8 cellular contexts compared by ENCODE assay signal in genomic region chr12:49068879-49069506, GRCh38. TPM values are rescaled to one million over a fixed set of nuclear protein-coding genes. Genes with fewer than 3 reads are reported as not detected.
A peak's percentile ranks its signal among the peaks of the same experiment; 100 is the strongest.
DNase-seq lines count a peak whose midpoint lies in the region; ATAC-seq and TF ChIP-seq lines count a peak whose summit lies in the region.

No MANE protein-coding gene starts in this region.

- H3K9me3 ChIP-seq in iPS-18c (ENCODE audit: control insufficient read depth, insufficient read depth, low read length) (no peaks in the 10 kb centered on the region), suprapubic skin (no peaks in the 10 kb centered on the region)

- no peaks in the 10 kb centered on the region for H3K36me3 ChIP-seq in suprapubic skin

- no peak for ATAC-seq in activated CD4-positive, alpha-beta T cell treated with anti-CD3 and anti-CD28 coated beads for 36 hours
- ATAC-seq in GM19455 (IDR thresholded peaks at IDR 0.05; ENCODE audit: unreplicated experiment), result no peak
- ATAC-seq in HG02798 (IDR thresholded peaks at IDR 0.05; ENCODE audit: poor library complexity, unreplicated experiment), result no peak

- POLR2A ChIA-PET in activated CD4-positive, alpha-beta T cell treated with anti-CD3 and anti-CD28 coated beads for 36 hours (lab: Charles Lee), result interaction anchor here (0.5 to 1.6 kb wide), 7 partner anchors 10 to 254 kb away, joined by 3 to 18 read pairs (median 4); partner anchors contain the start of genes LMBR1L, TROAP, TUBA1A and TUBA1B
- POLR2A ChIA-PET in activated CD4-positive, alpha-beta memory T cell treated with anti-CD3 and anti-CD28 coated beads for 36 hours (lab: Charles Lee), result interaction anchor here (0.5 to 2.0 kb wide), 10 partner anchors 9 to 196 kb away, joined by 3 to 30 read pairs (median 4); partner anchors contain the start of genes LMBR1L, TUBA1A and TUBA1B

- H3K27me3 ChIP-seq in suprapubic skin, result no peaks in the 10 kb centered on the region

- no peak for TF ChIP-seq POLR2A in suprapubic skin (IDR thresholded peaks at IDR 0.05)

- 11% methylated on average over 21 of the region's 21 CpGs for WGBS in suprapubic skin

- peak overlapping the region; percentile 94 for H3K4me3 Mint-ChIP-seq in activated CD4-positive, alpha-beta T cell treated with anti-CD3 and anti-CD28 coated beads for 36 hours
- H3K4me3 Mint-ChIP-seq in activated CD4-positive, alpha-beta memory T cell treated with anti-CD3 and anti-CD28 coated beads for 36 hours, result peak overlapping the region; percentile 98

- no peak for DNase-seq in activated CD4-positive, alpha-beta T cell treated with anti-CD3 and anti-CD28 coated beads for 36 hours
- DNase-seq in activated CD4-positive, alpha-beta T cell treated with anti-CD3 and anti-CD28 coated beads for 1 hour, result no peak
- no peak for DNase-seq in activated CD4-positive, alpha-beta memory T cell treated with anti-CD3 and anti-CD28 coated beads for 36 hours
- DNase-seq in suprapubic skin (ENCODE audit: low spot score in 2 of 2) (no peak), SKM-1 (lab: John Stamatoyannopoulos, UW; ENCODE audit: unreplicated experiment) (no peak)

- H3K27me3 Mint-ChIP-seq in activated CD4-positive, alpha-beta T cell treated with anti-CD3 and anti-CD28 coated beads for 36 hours, result no peaks in the 10 kb centered on the region
- H3K27me3 Mint-ChIP-seq in activated CD4-positive, alpha-beta memory T cell treated with anti-CD3 and anti-CD28 coated beads for 36 hours, result no peaks in the 10 kb centered on the region

- CTCF ChIA-PET in activated CD4-positive, alpha-beta T cell treated with anti-CD3 and anti-CD28 coated beads for 36 hours (lab: Charles Lee), result interaction anchor here (0.8 to 3.9 kb wide), 18 partner anchors 10 to 500 kb away, joined by 3 to 24 read pairs (median 4); no protein-coding TSS in a partner anchor
- CTCF ChIA-PET in activated CD4-positive, alpha-beta memory T cell treated with anti-CD3 and anti-CD28 coated beads for 36 hours (lab: Charles Lee), result interaction anchor here (0.8 to 9.1 kb wide), 10 partner anchors 10 to 179 kb away, joined by 3 to 256 read pairs (median 11); partner anchors contain the start of genes DHH, KMT2D and TUBA1B

- intact Hi-C loops in activated CD4-positive, alpha-beta T cell treated with anti-CD3 and anti-CD28 coated beads for 36 hours (cut with DNase I, micrococcal nuclease), result loop anchor here (1.0 kb wide), 4 partner anchors 8 to 112 kb away; partner anchors contain the start of genes ARF3 (in 1 of the 2), KMT2D (in 1 of the 2) and PRKAG1 (in 1 of the 2)
- intact Hi-C loops in activated CD4-positive, alpha-beta memory T cell treated with anti-CD3 and anti-CD28 coated beads for 36 hours (cut with micrococcal nuclease), result no loop called here

- TF ChIP-seq CTCF in suprapubic skin (IDR thresholded peaks at IDR 0.05), result no peak

- no peaks in the 10 kb centered on the region for H3K9me3 Mint-ChIP-seq in activated CD4-positive, alpha-beta T cell treated with anti-CD3 and anti-CD28 coated beads for 36 hours (ENCODE audit: low read depth)
- no peaks in the 10 kb centered on the region for H3K9me3 Mint-ChIP-seq in activated CD4-positive, alpha-beta memory T cell treated with anti-CD3 and anti-CD28 coated beads for 36 hours

- H3K4me1 ChIP-seq in suprapubic skin, result peaks cover 14% of the 10 kb centered on the region

- H3K4me1 Mint-ChIP-seq in activated CD4-positive, alpha-beta T cell treated with anti-CD3 and anti-CD28 coated beads for 36 hours, result peaks cover 16% of the 10 kb centered on the region
- peaks cover 13% of the 10 kb centered on the region for H3K4me1 Mint-ChIP-seq in activated CD4-positive, alpha-beta memory T cell treated with anti-CD3 and anti-CD28 coated beads for 36 hours (ENCODE audit: low read depth)

- H3K4me3 ChIP-seq in iPS-18c (ENCODE audit: insufficient read depth, low read depth, low read length), result peak overlapping the region; percentile 91
- H3K4me3 ChIP-seq in suprapubic skin, result peak overlapping the region; percentile 84

- H3K36me3 Mint-ChIP-seq in activated CD4-positive, alpha-beta T cell treated with anti-CD3 and anti-CD28 coated beads for 36 hours (ENCODE audit: low read depth), result peaks cover 9% of the 10 kb centered on the region
- peaks cover 12% of the 10 kb centered on the region for H3K36me3 Mint-ChIP-seq in activated CD4-positive, alpha-beta memory T cell treated with anti-CD3 and anti-CD28 coated beads for 36 hours

- H3K27ac Mint-ChIP-seq in activated CD4-positive, alpha-beta T cell treated with anti-CD3 and anti-CD28 coated beads for 36 hours, result peak overlapping the region; percentile 88
- peak overlapping the region; percentile 90 for H3K27ac Mint-ChIP-seq in activated CD4-positive, alpha-beta memory T cell treated with anti-CD3 and anti-CD28 coated beads for 36 hours

- peak overlapping the region; percentile 80 for H3K27ac ChIP-seq in suprapubic skin

- TF ChIP-seq EP300 in suprapubic skin (IDR thresholded peaks at IDR 0.05), result no peak

RNA-seq across cellular contexts. Expression of gene RHEBL1, which starts 0.8 kb away (rescaled TPM):
- total RNA-seq in activated CD4-positive, alpha-beta T cell treated with anti-CD3 and anti-CD28 coated beads for 36 hours, result 10 to 100 TPM in 1 of 2 experiments, 1 to 10 TPM in 1; 6.7 to 13.3 TPM
- total RNA-seq in activated CD4-positive, alpha-beta memory T cell treated with anti-CD3 and anti-CD28 coated beads for 36 hours, result 10 to 100 TPM; 15.6 to 16.1 TPM
- total RNA-seq in suprapubic skin, result 1 to 10 TPM; 1.1 to 3.6 (median 1.6) TPM

RNA-seq across cellular contexts. Expression of gene KMT2D, which starts 8.4 kb away (rescaled TPM):
- 10 to 100 TPM; 48.3 to 58.2 TPM for total RNA-seq in activated CD4-positive, alpha-beta T cell treated with anti-CD3 and anti-CD28 coated beads for 36 hours
- 10 to 100 TPM; 47.9 to 49.0 TPM for total RNA-seq in activated CD4-positive, alpha-beta memory T cell treated with anti-CD3 and anti-CD28 coated beads for 36 hours
- 100 to 1,000 TPM in 2 of 4 donors, 10 to 100 TPM in 2; 88.1 to 121 (median 104) TPM for total RNA-seq in suprapubic skin

RNA-seq across cellular contexts. Expression of gene DHH, which starts 25.6 kb away (rescaled TPM):
- total RNA-seq in activated CD4-positive, alpha-beta T cell treated with anti-CD3 and anti-CD28 coated beads for 36 hours, result not detected
- not detected for total RNA-seq in activated CD4-positive, alpha-beta memory T cell treated with anti-CD3 and anti-CD28 coated beads for 36 hours
- total RNA-seq in suprapubic skin, result under 1 TPM; 0.15 to 0.47 (median 0.42) TPM

RNA-seq across cellular contexts. Expression of gene LMBR1L, which starts 41.7 kb away (rescaled TPM):
- 10 to 100 TPM; 45.0 to 48.0 TPM for total RNA-seq in activated CD4-positive, alpha-beta T cell treated with anti-CD3 and anti-CD28 coated beads for 36 hours
- total RNA-seq in activated CD4-positive, alpha-beta memory T cell treated with anti-CD3 and anti-CD28 coated beads for 36 hours, result 10 to 100 TPM; 55.0 to 59.1 TPM
- total RNA-seq in suprapubic skin, result 100 to 1,000 TPM in 1 of 4 donors, 10 to 100 TPM in 3; 25.3 to 152 (median 62.3) TPM

RNA-seq across cellular contexts. Expression of gene PRKAG1, which starts 50.4 kb away (rescaled TPM):
- total RNA-seq in activated CD4-positive, alpha-beta T cell treated with anti-CD3 and anti-CD28 coated beads for 36 hours, result 10 to 100 TPM; 54.5 to 62.6 TPM
- total RNA-seq in activated CD4-positive, alpha-beta memory T cell treated with anti-CD3 and anti-CD28 coated beads for 36 hours, result 10 to 100 TPM; 52.0 to 55.8 TPM
- 10 to 100 TPM; 40.0 to 61.4 (median 49.6) TPM for total RNA-seq in suprapubic skin
